In the genomic region with DNA sequence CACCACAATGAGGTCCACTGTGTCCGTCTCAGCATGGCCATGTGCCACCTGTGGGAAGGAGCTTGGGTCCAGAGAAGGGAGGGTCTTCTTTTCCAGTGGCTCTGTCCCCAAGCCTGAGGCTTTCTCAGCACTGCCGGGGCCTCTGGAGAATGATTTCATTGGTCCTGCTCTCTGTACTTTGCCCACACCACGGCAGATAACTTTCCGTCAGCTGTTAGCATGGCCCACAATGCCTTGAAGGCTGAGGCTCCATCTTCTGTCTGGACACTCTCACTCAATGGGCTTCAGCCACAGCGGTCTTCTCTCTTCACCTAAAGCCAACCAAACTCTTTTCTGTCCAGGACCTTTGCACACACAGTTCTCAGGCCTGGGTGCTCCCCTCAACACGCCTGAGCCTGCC, we compare ENCODE assay signal across 32 cellular contexts.
"Had no signal": no experiment of that assay in that cellular context is flagged by ENCODE, and none has a peak within 500 bp of the region (broad histone marks: within the 10 kb centered on the region; RNA-seq: fewer than 3 reads in every experiment).

No MANE protein-coding gene starts in this region.

- H3K4me1 Mint-ChIP-seq: activated CD4-positive, alpha-beta T cell treated with anti-CD3 and anti-CD28 coated beads for 36 hours; activated CD4-positive, alpha-beta T cell treated with anti-CD3 and anti-CD28 coated beads, Interleukin-2, amount 10 ng/mL, durations not matched to agents 24 days and 14 days; activated CD8-positive, alpha-beta memory T cell treated with anti-CD3 and anti-CD28 coated beads, Interleukin-2, amount 10 ng/mL, durations not matched to agents 7 days and 5 days; activated naive CD4-positive, alpha-beta T cell treated with anti-CD3 and anti-CD28 coated beads, Interleukin-2, amount 50 U/mL, for 24 hours; activated naive CD8-positive, alpha-beta T cell treated with anti-CD3 and anti-CD28 coated beads for 36 hours; activated naive CD8-positive, alpha-beta T cell treated with anti-CD3 and anti-CD28 coated beads, Interleukin-2, amount 50 U/mL, for 24 hours had no signal

- H3K4me1 ChIP-seq: adrenal gland, colonic mucosa had no signal

- H3K9me3 Mint-ChIP-seq: activated CD4-positive, alpha-beta T cell treated with anti-CD3 and anti-CD28 coated beads, Interleukin-2, amount 10 ng/mL, durations not matched to agents 24 days and 14 days; activated naive CD4-positive, alpha-beta T cell treated with anti-CD3 and anti-CD28 coated beads, Interleukin-2, amount 50 U/mL, for 24 hours had no signal

- ATAC-seq: activated CD4-positive, alpha-beta T cell treated with anti-CD3 and anti-CD28 coated beads for 36 hours; activated CD8-positive, alpha-beta memory T cell treated with anti-CD3 and anti-CD28 coated beads, Interleukin-2, amount 10 ng/mL, durations not matched to agents 7 days and 5 days; activated CD8-positive, alpha-beta T cell treated with anti-CD3 and anti-CD28 coated beads, Interleukin-2, amount 10 ng/mL, durations not matched to agents 7 days and 5 days; activated naive CD8-positive, alpha-beta T cell treated with anti-CD3 and anti-CD28 coated beads, Interleukin-2, amount 50 U/mL, for 24 hours; body of pancreas had no signal

- H3K27ac ChIP-seq: adrenal gland, body of pancreas, cardiac muscle cell, colonic mucosa, epithelial cell of prostate had no signal

- H3K9me3 ChIP-seq: adrenal gland, body of pancreas, colonic mucosa had no signal

- H3K4me3 ChIP-seq: adrenal gland, body of pancreas, cardiac muscle cell, colonic mucosa had no signal

- DNase-seq: activated CD4-positive, alpha-beta memory T cell treated with anti-CD3 and anti-CD28 coated beads for 36 hours; activated CD4-positive, alpha-beta T cell treated with anti-CD3 and anti-CD28 coated beads for 36 hours; activated CD4-positive, alpha-beta T cell treated with anti-CD3 and anti-CD28 coated beads, Interleukin-2, amount 10 ng/mL, durations not matched to agents 24 days and 14 days; activated CD4-positive, CD25-positive, alpha-beta regulatory T cell; activated CD4-positive, CD25-positive, alpha-beta regulatory T cell treated with anti-CD3 and anti-CD28 coated beads, Interleukin-2, amount 50 U/mL, for 72 hours; activated CD8-positive, alpha-beta memory T cell treated with anti-CD3 and anti-CD28 coated beads, Interleukin-2, amount 10 ng/mL, durations not matched to agents 7 days and 5 days; activated CD8-positive, alpha-beta memory T cell treated with anti-CD3 and anti-CD28 coated beads, Interleukin-2, amount 50 U/mL, for 4 hours; activated CD8-positive, alpha-beta T cell treated with anti-CD3 and anti-CD28 coated beads, Interleukin-2, amount 10 ng/mL, durations not matched to agents 7 days and 5 days; activated effector memory CD4-positive, alpha-beta T cell treated with anti-CD3 and anti-CD28 coated beads, Interleukin-2, amount 50 U/mL, for 16 hours; activated naive CD4-positive, alpha-beta T cell treated with anti-CD3 and anti-CD28 coated beads for 36 hours; activated naive CD8-positive, alpha-beta T cell treated with anti-CD3 and anti-CD28 coated beads for 36 hours; activated naive CD8-positive, alpha-beta T cell treated with anti-CD3 and anti-CD28 coated beads, Interleukin-2, amount 50 U/mL, for 24 hours; activated T-cell treated with anti-CD3 and anti-CD28 coated beads, Interleukin-2, amount 50 U/mL, for 1 hour; activated T-cell treated with anti-CD3 and anti-CD28 coated beads, Interleukin-2, amount 50 U/mL, for 48 hours; adrenal gland; amygdala; aorta; body of pancreas; central memory CD4-positive, alpha-beta T cell; cerebellar nuclear complex; colonic mucosa; effector CD8-positive, alpha-beta T cell; foreskin fibroblast; T-helper 2 cell had no signal

- FAIRE-seq: endometrium, endothelial cell of umbilical vein, frontal cortex had no signal

- H3K4me3 Mint-ChIP-seq: activated CD4-positive, alpha-beta memory T cell treated with anti-CD3 and anti-CD28 coated beads for 36 hours; activated CD4-positive, alpha-beta T cell treated with anti-CD3 and anti-CD28 coated beads for 36 hours; activated CD4-positive, alpha-beta T cell treated with anti-CD3 and anti-CD28 coated beads, Interleukin-2, amount 10 ng/mL, durations not matched to agents 24 days and 14 days; activated CD8-positive, alpha-beta memory T cell treated with anti-CD3 and anti-CD28 coated beads, Interleukin-2, amount 10 ng/mL, durations not matched to agents 7 days and 5 days; activated CD8-positive, alpha-beta T cell treated with anti-CD3 and anti-CD28 coated beads, Interleukin-2, amount 10 ng/mL, durations not matched to agents 7 days and 5 days; activated naive CD4-positive, alpha-beta T cell treated with anti-CD3 and anti-CD28 coated beads for 36 hours; activated naive CD4-positive, alpha-beta T cell treated with anti-CD3 and anti-CD28 coated beads, Interleukin-2, amount 50 U/mL, for 24 hours; activated naive CD8-positive, alpha-beta T cell treated with anti-CD3 and anti-CD28 coated beads for 36 hours; activated naive CD8-positive, alpha-beta T cell treated with anti-CD3 and anti-CD28 coated beads, Interleukin-2, amount 50 U/mL, for 24 hours; activated T-helper 1 cell treated with anti-CD3 and anti-CD28 coated beads, Interleukin-12 subunit alpha, Interleukin-12 subunit beta, Interleukin-2, Interleukin-4 antibody, amounts not matched to agents 30 ng/mL and 10 ng/mL and 1 ng/mL, durations not matched to agents 14 hours and 24 hours and 36 hours had no signal

- H3K27ac Mint-ChIP-seq: activated CD4-positive, alpha-beta memory T cell treated with anti-CD3 and anti-CD28 coated beads for 36 hours; activated CD4-positive, alpha-beta T cell treated with anti-CD3 and anti-CD28 coated beads for 36 hours; activated CD4-positive, alpha-beta T cell treated with anti-CD3 and anti-CD28 coated beads, Interleukin-2, amount 10 ng/mL, durations not matched to agents 24 days and 14 days; activated CD8-positive, alpha-beta memory T cell treated with anti-CD3 and anti-CD28 coated beads, Interleukin-2, amount 10 ng/mL, durations not matched to agents 7 days and 5 days; activated CD8-positive, alpha-beta T cell treated with anti-CD3 and anti-CD28 coated beads, Interleukin-2, amount 10 ng/mL, durations not matched to agents 7 days and 5 days; activated naive CD4-positive, alpha-beta T cell treated with anti-CD3 and anti-CD28 coated beads for 36 hours; activated naive CD4-positive, alpha-beta T cell treated with anti-CD3 and anti-CD28 coated beads, Interleukin-2, amount 50 U/mL, for 24 hours; activated naive CD8-positive, alpha-beta T cell treated with anti-CD3 and anti-CD28 coated beads for 36 hours; activated naive CD8-positive, alpha-beta T cell treated with anti-CD3 and anti-CD28 coated beads, Interleukin-2, amount 50 U/mL, for 24 hours; activated T-helper 1 cell treated with anti-CD3 and anti-CD28 coated beads, Interleukin-12 subunit alpha, Interleukin-12 subunit beta, Interleukin-2, Interleukin-4 antibody, amounts not matched to agents 30 ng/mL and 10 ng/mL and 1 ng/mL, durations not matched to agents 14 hours and 24 hours and 36 hours; activated T-helper 2 cell treated with anti-CD3 and anti-CD28 coated beads, Interferon-gamma antibody, Interleukin-2, Interleukin-4, amounts not matched to agents 10 μg/mL and 5 μg/mL and 100 μg/mL, durations not matched to agents 14 hours and 24 hours and 36 hours had no signal

- H3K36me3 ChIP-seq: adrenal gland, cardiac muscle cell, colonic mucosa had no signal

- H3K27me3 ChIP-seq: adrenal gland, body of pancreas, cardiac muscle cell, colonic mucosa had no signal

- H3K27me3 Mint-ChIP-seq: activated CD4-positive, alpha-beta memory T cell treated with anti-CD3 and anti-CD28 coated beads for 36 hours; activated CD4-positive, alpha-beta T cell treated with anti-CD3 and anti-CD28 coated beads, Interleukin-2, amount 10 ng/mL, durations not matched to agents 24 days and 14 days; activated CD8-positive, alpha-beta memory T cell treated with anti-CD3 and anti-CD28 coated beads, Interleukin-2, amount 10 ng/mL, durations not matched to agents 7 days and 5 days; activated naive CD4-positive, alpha-beta T cell treated with anti-CD3 and anti-CD28 coated beads, Interleukin-2, amount 50 U/mL, for 24 hours; activated naive CD8-positive, alpha-beta T cell treated with anti-CD3 and anti-CD28 coated beads for 36 hours had no signal

- H3K36me3 Mint-ChIP-seq: activated CD4-positive, alpha-beta memory T cell treated with anti-CD3 and anti-CD28 coated beads for 36 hours; activated CD8-positive, alpha-beta memory T cell treated with anti-CD3 and anti-CD28 coated beads, Interleukin-2, amount 10 ng/mL, durations not matched to agents 7 days and 5 days; activated naive CD4-positive, alpha-beta T cell treated with anti-CD3 and anti-CD28 coated beads, Interleukin-2, amount 50 U/mL, for 24 hours; activated naive CD8-positive, alpha-beta T cell treated with anti-CD3 and anti-CD28 coated beads for 36 hours had no signal
